In the genomic region with DNA sequence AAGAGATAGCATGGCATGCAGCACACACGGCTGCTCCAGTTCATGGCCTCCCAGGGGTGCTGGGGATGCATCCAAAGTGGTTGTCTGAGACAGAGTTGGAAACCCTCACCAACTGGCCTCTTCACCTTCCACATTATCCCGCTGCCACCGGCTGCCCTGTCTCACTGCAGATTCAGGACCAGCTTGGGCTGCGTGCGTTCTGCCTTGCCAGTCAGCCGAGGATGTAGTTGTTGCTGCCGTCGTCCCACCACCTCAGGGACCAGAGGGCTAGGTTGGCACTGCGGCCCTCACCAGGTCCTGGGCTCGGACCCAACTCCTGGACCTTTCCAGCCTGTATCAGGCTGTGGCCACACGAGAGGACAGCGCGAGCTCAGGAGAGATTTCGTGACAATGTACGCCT, we compare ENCODE assay signal across 6 cellular contexts. TPM values are rescaled to one million over a fixed set of nuclear protein-coding genes. Genes with fewer than 3 reads are reported as not detected.
DNase-seq lines count a peak whose midpoint lies in the region.
"Had no signal": no experiment of that assay in that cellular context is flagged by ENCODE, and none has a peak within 500 bp of the region (broad histone marks: within the 10 kb centered on the region; RNA-seq: fewer than 3 reads in every experiment).

No MANE protein-coding gene starts in this region.

- peaks cover 31% of the 10 kb centered on the region for H3K36me3 ChIP-seq in CD8-positive, alpha-beta memory T cell (ENCODE audit: insufficient read depth, low read length)

- POLR2A ChIA-PET in CD8-positive, alpha-beta memory T cell (lab: Charles Lee), result interaction anchor here (0.5 to 0.6 kb wide), 2 partner anchors 9 to 37 kb away, joined by 3 to 4 read pairs; no protein-coding TSS in a partner anchor

- H3K4me1 ChIP-seq in CD8-positive, alpha-beta memory T cell (ENCODE audit: insufficient read depth, low read length), result peaks cover 43% of the 10 kb centered on the region

- no peak overlapping the region for H3K27ac ChIP-seq in CD8-positive, alpha-beta memory T cell (ENCODE audit: low read depth, low read length)
- H3K27ac ChIP-seq: BLaER1, neutrophil had no signal

- H3K36me3 Mint-ChIP-seq in CD8-positive, alpha-beta memory T cell, result peaks cover 8 to 66% (median 14%) of the 10 kb centered on the region in 3 donors

- H3K4me1 Mint-ChIP-seq in CD8-positive, alpha-beta memory T cell, result peaks cover 39 to 46% (median 44%) of the 10 kb centered on the region in 3 donors

- H3K27me3 Mint-ChIP-seq in CD8-positive, alpha-beta memory T cell, result peaks cover 0 to 1% of the 10 kb centered on the region in 2 donors

- peak overlapping the region; percentile 59 to 100 (median 99) for H3K27ac Mint-ChIP-seq in CD8-positive, alpha-beta memory T cell

- peak overlapping the region in 1 of 7 donors; percentile 40 for H3K4me3 Mint-ChIP-seq in CD8-positive, alpha-beta memory T cell

- H3K27me3 ChIP-seq in CD8-positive, alpha-beta memory T cell (ENCODE audit: insufficient read depth, low read length, poor library complexity, severe bottlenecking), result no peaks in the 10 kb centered on the region
- H3K27me3 ChIP-seq: BLaER1, neutrophil had no signal

- CTCF ChIA-PET in CD8-positive, alpha-beta memory T cell (lab: Charles Lee), result no interaction called here

- no peaks in the 10 kb centered on the region for H3K9me3 ChIP-seq in CD8-positive, alpha-beta memory T cell (ENCODE audit: low read length)
- H3K9me3 ChIP-seq: BLaER1, neutrophil had no signal

- DNase-seq in CD8-positive, alpha-beta memory T cell, result no peak
- no peak for DNase-seq in NCI-H524 (lab: John Stamatoyannopoulos, UW)
- DNase-seq: NCI-H82 had no signal

- no peak overlapping the region for H3K4me3 ChIP-seq in CD8-positive, alpha-beta memory T cell (ENCODE audit: low read length)
- H3K4me3 ChIP-seq: BLaER1 had no signal

- no peaks in the 10 kb centered on the region for H3K9me3 Mint-ChIP-seq in CD8-positive, alpha-beta memory T cell

RNA-seq across cellular contexts. Expression of a gene that starts 4.8 kb away (rescaled TPM):
- total RNA-seq in CD8-positive, alpha-beta memory T cell, result 100 to 1,000 TPM; 162 to 166 TPM
- 251 TPM for polyA plus RNA-seq in CD8-positive, alpha-beta memory T cell

RNA-seq across cellular contexts. Expression of a gene that starts 5.0 kb away (rescaled TPM):
- total RNA-seq in CD8-positive, alpha-beta memory T cell, result 10 to 100 TPM; 10.3 to 11.6 TPM
- 0.85 TPM for polyA plus RNA-seq in CD8-positive, alpha-beta memory T cell

RNA-seq across cellular contexts. Expression of a gene that starts 20.4 kb away (rescaled TPM):
- total RNA-seq in CD8-positive, alpha-beta memory T cell, result under 1 TPM in 1 of 2 experiments, not detected in 1; 0.80 TPM
- polyA plus RNA-seq in CD8-positive, alpha-beta memory T cell, result 0.17 TPM
- total RNA-seq: epithelial cell of proximal tubule had no signal

RNA-seq across cellular contexts. Expression of a gene that starts 27.8 kb away (rescaled TPM):
- total RNA-seq in CD8-positive, alpha-beta memory T cell, result 1 to 10 TPM; 6.9 to 8.8 TPM
- 10.1 TPM for polyA plus RNA-seq in CD8-positive, alpha-beta memory T cell

RNA-seq across cellular contexts. Expression of a gene that starts 36.5 kb away (rescaled TPM):
- 10 to 100 TPM; 34.1 to 36.0 TPM for total RNA-seq in CD8-positive, alpha-beta memory T cell
- polyA plus RNA-seq in CD8-positive, alpha-beta memory T cell, result 45.8 TPM
